ENCODE assay signal across 8 cellular contexts in the genomic region with DNA sequence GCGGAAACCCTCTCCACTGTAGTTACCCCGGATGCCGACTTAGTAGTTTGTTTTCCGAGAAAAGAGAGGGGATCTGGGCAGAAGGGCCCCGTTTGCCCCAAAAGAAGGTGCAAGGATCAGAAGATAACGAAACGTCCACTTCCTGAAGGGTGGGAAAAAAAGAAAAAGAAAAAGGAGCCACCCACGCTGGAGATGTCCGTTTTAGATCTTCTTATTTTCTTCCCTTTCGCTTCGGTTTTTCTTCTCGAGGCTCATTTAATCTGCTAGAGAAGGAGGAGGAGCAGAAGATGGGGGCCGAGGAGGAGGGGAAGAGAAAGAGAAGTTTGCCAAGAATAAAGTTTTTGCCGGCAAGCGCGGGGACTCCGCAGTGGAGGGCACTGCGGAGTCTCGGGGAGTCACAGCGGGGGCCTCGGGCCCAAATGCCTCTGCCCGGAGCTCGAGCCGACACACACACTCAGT. TPM values are rescaled to one million over a fixed set of nuclear protein-coding genes. Genes with fewer than 3 reads are reported as not detected.
DNase-seq lines count a peak whose midpoint lies in the region; ATAC-seq, FAIRE-seq and TF ChIP-seq lines count a peak whose summit lies in the region.

No MANE protein-coding gene starts in this region.

- H3K9me3 Mint-ChIP-seq in CD8-positive, alpha-beta memory T cell, result peaks cover 0 to 3% (median 0%) of the 10 kb centered on the region in 5 donors

- peak overlapping the region; percentile 81 for H2AFZ ChIP-seq in K562 (ENCODE audit: low read depth, low read length)

- peaks cover 32 to 67% (median 47%) of the 10 kb centered on the region in 3 donors for H3K4me1 Mint-ChIP-seq in CD8-positive, alpha-beta memory T cell

- in situ Hi-C loops in K562 (cut with MboI), result loop anchor here (5.0 kb wide), 1 partner anchor 91 kb away; no protein-coding TSS in a partner anchor

- peak overlapping the region in 5 of 8 donors; percentile 30 to 84 (median 54) for H3K27ac Mint-ChIP-seq in CD8-positive, alpha-beta memory T cell

- no peak for TF ChIP-seq RAD21 in K562 (CRISPR knock-in tag; conservative IDR thresholded peaks at IDR 0.05 in 1 of 2, IDR thresholded peaks at IDR 0.05 in 1 of 2)

- no peak for TF ChIP-seq EP300 in K562 (IDR thresholded peaks at IDR 0.05; ENCODE audit: low read length)

- H3K9me1 ChIP-seq in K562 (ENCODE audit: control insufficient read depth, insufficient read depth, low read length), result no peaks in the 10 kb centered on the region

- H3K27ac ChIP-seq in CD8-positive, alpha-beta memory T cell (ENCODE audit: low read depth, low read length), result peak overlapping the region; percentile 46
- H3K27ac ChIP-seq in HL-60 (replicated peaks), result no peak overlapping the region
- peak overlapping the region; percentile 65 for H3K27ac ChIP-seq in K562 (ENCODE audit: extremely low read depth, low read depth, low read length)
- H3K27ac ChIP-seq in mesodermal cell (ENCODE audit: low read depth, low read length, severe bottlenecking), result peak overlapping the region; percentile 85

- peak in 1 of 5 donors; percentile 61 for DNase-seq in CD8-positive, alpha-beta memory T cell
- DNase-seq in HL-60 (ENCODE audit: low read depth in 1 of 2, low spot score in 1 of 2) (no peak), K562 (ENCODE audit: extremely low read depth in 1 of 4, low spot score in 3 of 4) (no peak), urothelium cell line (ENCODE audit: low spot score) (no peak), NCI-H345 (lab: John Stamatoyannopoulos, UW) (no peak)

- no peak for FAIRE-seq in K562 (lab: Jason Lieb, UNC)
- FAIRE-seq in urothelium cell line (lab: Jason Lieb, UNC), result no peak

- H3K4me3 ChIP-seq in CD8-positive, alpha-beta memory T cell (ENCODE audit: low read length), result peak overlapping the region; percentile 64
- H3K4me3 ChIP-seq in HL-60 (replicated peaks; ENCODE audit: insufficient read depth, low read length) (peak overlapping the region; percentile 27), K562 (peak overlapping the region; percentile 83), mesodermal cell (ENCODE audit: extremely low read depth, insufficient read depth, low read length, poor library complexity, severe bottlenecking) (peak overlapping the region; percentile 91)

- H3K27me3 ChIP-seq in CD8-positive, alpha-beta memory T cell (ENCODE audit: insufficient read depth, low read length, poor library complexity, severe bottlenecking), result no peaks in the 10 kb centered on the region
- H3K27me3 ChIP-seq in HL-60 (ENCODE audit: insufficient read depth, poor library complexity, severe bottlenecking), result peaks cover 82% of the 10 kb centered on the region
- no peaks in the 10 kb centered on the region for H3K27me3 ChIP-seq in K562 (ENCODE audit: control insufficient read depth in 2 of 2, insufficient read depth in 2 of 2, low read length in 2 of 2)

- ATAC-seq in K562, result no peak
- ATAC-seq in GM19455 (IDR thresholded peaks at IDR 0.05; ENCODE audit: unreplicated experiment), result no peak
- no peak for ATAC-seq in GM18868 (IDR thresholded peaks at IDR 0.05; ENCODE audit: unreplicated experiment)

- H3K4me1 ChIP-seq in CD8-positive, alpha-beta memory T cell (ENCODE audit: insufficient read depth, low read length), result peaks cover 26% of the 10 kb centered on the region
- H3K4me1 ChIP-seq in K562 (replicated peaks in 1 of 2; ENCODE audit: control insufficient read depth in 2 of 2, insufficient read depth in 2 of 2, low read length in 2 of 2) (peaks cover 10 to 48% of the 10 kb centered on the region in 2 experiments; a peak in 4 of 5 replicates), mesodermal cell (ENCODE audit: control insufficient read depth, insufficient read depth, low read length, poor library complexity, severe bottlenecking) (peaks cover 23% of the 10 kb centered on the region)

- TF ChIP-seq CTCF in HL-60 (IDR thresholded peaks at IDR 0.05; ENCODE audit: insufficient read depth, low read length), result no peak
- TF ChIP-seq CTCF in K562 (IDR thresholded peaks at IDR 0.05 in 2 of 3, conservative IDR thresholded peaks at IDR 0.05 in 1 of 3; ENCODE audit: insufficient read depth in 2 of 3, low read depth in 1 of 3, low read length in 3 of 3), result no peak

- H3K27me3 Mint-ChIP-seq in CD8-positive, alpha-beta memory T cell, result peaks cover 39 to 74% of the 10 kb centered on the region in 2 donors

- no peak for TF ChIP-seq POLR2A in K562 (conservative IDR thresholded peaks at IDR 0.05)

- H3K9ac ChIP-seq in K562 (ENCODE audit: insufficient read depth in 1 of 2, low read depth in 2 of 2, low read length in 2 of 2), result peak overlapping the region; percentile 82 to 95

- H3K36me3 ChIP-seq in CD8-positive, alpha-beta memory T cell (ENCODE audit: insufficient read depth, low read length), result peaks cover 5% of the 10 kb centered on the region
- H3K36me3 ChIP-seq in K562 (ENCODE audit: control insufficient read depth, insufficient read depth, low read length), result peaks cover 17% of the 10 kb centered on the region
- H3K36me3 ChIP-seq in mesodermal cell (ENCODE audit: control insufficient read depth, insufficient read depth, low read length), result peaks cover 8% of the 10 kb centered on the region

- BruUV-seq in K562 (replicated peaks; lab: Mats Ljungman, UMichigan), result no TSS peak

- peak overlapping the region; percentile 90 to 94 (median 92) for H3K4me3 Mint-ChIP-seq in CD8-positive, alpha-beta memory T cell

- peaks cover 32% of the 10 kb centered on the region for H3K79me2 ChIP-seq in K562 (ENCODE audit: control insufficient read depth, insufficient read depth, low read length)

- POLR2A ChIA-PET in CD8-positive, alpha-beta memory T cell (lab: Charles Lee), result interaction anchor here (0.6 to 0.8 kb wide), 2 partner anchors 9 to 55 kb away, joined by 3 read pairs; no protein-coding TSS in a partner anchor
- POLR2A ChIA-PET in K562 (lab: Yijun Ruan, JAX), result interaction anchor here (0.6 to 2.0 kb wide), 4 partner anchors 9 to 103 kb away, joined by 3 to 4 read pairs (median 3); no protein-coding TSS in a partner anchor

- intact Hi-C loops in K562 (cut with micrococcal nuclease), result loop anchor here (5.0 kb wide), 1 partner anchor 194 kb away; no protein-coding TSS in a partner anchor

- no peaks in the 10 kb centered on the region for H4K20me1 ChIP-seq in K562 (replicated peaks; ENCODE audit: control insufficient read depth, insufficient read depth, low read length)

- CTCF ChIA-PET in CD8-positive, alpha-beta memory T cell (lab: Charles Lee), result interaction anchor here (0.8 to 1.2 kb wide), 4 partner anchors 9 to 405 kb away, joined by 3 to 5 read pairs (median 3); no protein-coding TSS in a partner anchor
- CTCF ChIA-PET in K562 (lab: Yijun Ruan, JAX; ENCODE audit: low intra/inter-chr PET ratio), result interaction anchor here (0.6 kb wide), 1 partner anchor 478 kb away, joined by 4 read pairs; no protein-coding TSS in a partner anchor

- H3K4me2 ChIP-seq in K562 (ENCODE audit: insufficient read depth, low read length), result peak overlapping the region; percentile 89

- WGBS in K562 (ENCODE audit: insufficient coverage, low coverage, missing lambda C conversion rate), result 1% methylated on average over 21 of the region's 24 CpGs
- 1% methylated on average over 20 of the region's 24 CpGs for WGBS in mesodermal cell (ENCODE audit: insufficient coverage in 2 of 2), 2 experiments

- H3K36me3 Mint-ChIP-seq in CD8-positive, alpha-beta memory T cell, result peaks cover 0 to 20% (median 1%) of the 10 kb centered on the region in 3 donors

- no peaks in the 10 kb centered on the region for H3K9me3 ChIP-seq in CD8-positive, alpha-beta memory T cell (ENCODE audit: low read length)
- H3K9me3 ChIP-seq in K562 (replicated peaks; ENCODE audit: control insufficient read depth, insufficient read depth, low read depth, low read length) (no peaks in the 10 kb centered on the region), mesodermal cell (ENCODE audit: control insufficient read depth, low read length) (no peaks in the 10 kb centered on the region)

TF ChIP-seq in K562, 482 proteins besides CTCF, POLR2A, EP300 and RAD21 (continues in another document):
- TF ChIP-seq EGR1 (conservative IDR thresholded peaks at IDR 0.05), result peak; percentile 63

RNA-seq across cellular contexts. Expression of gene LEF1, which starts 0.5 kb away (rescaled TPM):
- 10 to 100 TPM; 53.2 to 55.1 TPM for total RNA-seq in CD8-positive, alpha-beta memory T cell
- polyA plus RNA-seq in CD8-positive, alpha-beta memory T cell, result 230 TPM
- total RNA-seq in K562 (2011; cell fraction: chromatin; rRNA removed; ENCODE audit: low replicate concordance), result 78.7 and 97.3 TPM in 2 replicates
- total RNA-seq in K562 (2011; cell fraction: nucleolus; rRNA removed), result 31.2 and 41.5 TPM in 2 replicates
- total RNA-seq in K562 (2011; cell fraction: nucleoplasm; rRNA removed), result 48.7 and 60.6 TPM in 2 replicates
- total RNA-seq in K562 (2014; rRNA removed), result 22.3 and 23.5 TPM in 2 replicates
- total RNA-seq in K562 (2014; rRNA removed; fragmentation: Illumina TruSeq; extraction: Trizol), result 34.5 and 36.9 TPM in 2 replicates
- total RNA-seq in K562 (2015; rRNA removed; fragmentation: Illumina TruSeq; extraction: Trizol), result 26.5 and 27.5 TPM in 2 replicates
- total RNA-seq in K562 (2021), result 32.5 and 35.4 TPM in 2 replicates
- polyA plus RNA-seq in K562 (2011; rRNA removed), result 54.8 and 67.8 TPM in 2 replicates
- 68.7 and 85.9 TPM in 2 replicates for polyA plus RNA-seq in K562 (2011; cell fraction: cytosol; rRNA removed)
- 76.2 and 88.8 TPM in 2 replicates for polyA plus RNA-seq in K562 (2011; cell fraction: nucleus; rRNA removed)
- polyA plus RNA-seq in K562 (2012), result 26.1 and 29.4 TPM in 2 replicates
- 60.7 and 81.1 TPM in 2 replicates for polyA plus RNA-seq in K562 (2014; fragmentation: Illumina TruSeq; extraction: Trizol)
- 10 to 100 TPM; 15.1 to 17.2 TPM for polyA plus RNA-seq in K562 (2014; fragmentation: Nextera tagmentation; extraction: Ambion mirVana)
- 29.7 and 30.3 TPM in 2 replicates for polyA plus RNA-seq in K562 (2014; rRNA removed)
- 63.7 and 64.4 TPM in 2 replicates for polyA minus RNA-seq in K562 (2011; rRNA and poly(A)+ RNA removed)
- 29.8 and 46.0 TPM in 2 replicates for polyA minus RNA-seq in K562 (2011; cell fraction: cytosol; rRNA and poly(A)+ RNA removed)
- 42.4 and 53.4 TPM in 2 replicates for polyA minus RNA-seq in K562 (2011; cell fraction: nucleus; rRNA and poly(A)+ RNA removed)
- 149 TPM for polyA plus RNA-seq in mesodermal cell (2013, experiment 1 of 2)
- 176 TPM for polyA plus RNA-seq in mesodermal cell (2013, experiment 2 of 2)

Comparison
In these comparisons a context has a peak if more than half of its experiments do, and no peak if none do; other contexts are left out.
1. H3K4me3 ChIP-seq: peak in every context shown above with its lines; median percentile 91 in mesodermal cell; 83 in K562; 64 in CD8-positive, alpha-beta memory T cell; 27 in HL-60.